8 cellular contexts compared by ENCODE assay signal in the genomic region with DNA sequence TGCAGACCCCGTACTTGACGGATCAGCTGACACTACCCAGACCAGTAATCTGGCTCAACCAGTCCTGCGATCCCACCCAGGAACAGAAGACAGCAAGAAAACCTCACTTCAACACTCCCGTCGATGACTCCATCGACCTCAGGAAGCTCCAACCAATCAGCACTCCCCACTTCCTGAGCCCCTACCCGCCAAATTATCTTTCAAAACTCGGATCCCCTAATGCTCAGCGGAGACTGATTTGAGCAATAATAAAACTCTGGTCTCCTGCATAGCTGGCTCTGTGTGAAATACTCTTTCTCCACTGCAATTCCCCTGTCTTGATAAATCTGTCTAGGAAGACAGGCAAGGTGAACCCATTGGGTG. TPM values are rescaled to one million over a fixed set of nuclear protein-coding genes. Genes with fewer than 3 reads are reported as not detected.
DNase-seq lines count a peak whose midpoint lies in the region; ATAC-seq, FAIRE-seq and TF ChIP-seq lines count a peak whose summit lies in the region.

No MANE protein-coding gene starts in this region.

- H3K4me1 ChIP-seq in Panc1 (ENCODE audit: control insufficient read depth, insufficient read depth, low read length) = peaks cover 25% of the 10 kb centered on the region
- H3K4me1 ChIP-seq in endodermal cell (ENCODE audit: control insufficient read depth, insufficient read depth, low read length) = peaks cover 4% of the 10 kb centered on the region

- in situ Hi-C loops in Panc1 (cut with HindIII; ENCODE audit: low pct_unique_long_range_greater_than_20kb, low sequenced_read_pairs) = no loop called here

- H3K27ac ChIP-seq in Panc1 (ENCODE audit: low read length) (peak overlapping the region; percentile 98), endodermal cell (ENCODE audit: low read depth, low read length) (peak overlapping the region; percentile 59)

- H3K4me3 Mint-ChIP-seq in endodermal cell = peak overlapping the region; percentile 88

- peaks cover 20% of the 10 kb centered on the region for H3K36me3 Mint-ChIP-seq in endodermal cell (ENCODE audit: low read depth)

- DNase-seq in Panc1 (ENCODE audit: low read depth, low spot score) (no peak), endodermal cell (no peak), retinal pigment epithelial cell (ENCODE audit: low read depth) (no peak), urothelium cell line (ENCODE audit: low spot score) (no peak), foreskin melanocyte (no peak), AG20443 (ENCODE audit: low spot score) (no peak)

- no peaks in the 10 kb centered on the region for H3K27me3 Mint-ChIP-seq in endodermal cell (ENCODE audit: insufficient read depth)

- FAIRE-seq in urothelium cell line (lab: Jason Lieb, UNC) = no peak

- no peaks in the 10 kb centered on the region for H3K27me3 ChIP-seq in Panc1 (ENCODE audit: control insufficient read depth, insufficient read depth, low read length)
- no peaks in the 10 kb centered on the region for H3K27me3 ChIP-seq in endodermal cell (ENCODE audit: control insufficient read depth, insufficient read depth, low read length, poor library complexity, severe bottlenecking)

- 81 to 88% methylated on average over 6 to 9 of the region's 9 CpGs for WGBS in endodermal cell (ENCODE audit: insufficient coverage in 1 of 2, insufficient read length in 1 of 2), 2 experiments

- H3K36me3 ChIP-seq in Panc1 (ENCODE audit: control insufficient read depth, insufficient read depth, low read length) (no peaks in the 10 kb centered on the region; the same call in 1 of the 2 replicates), endodermal cell (ENCODE audit: control insufficient read depth, insufficient read depth, low read length) (peaks cover 12% of the 10 kb centered on the region)

- H3K9me3 Mint-ChIP-seq in endodermal cell = no peaks in the 10 kb centered on the region

- intact Hi-C loops in Panc1 (cut with micrococcal nuclease; ENCODE audit: unreplicated experiment) = loop anchor here (2.0 kb wide), 1 partner anchor 43 kb away; no protein-coding TSS in a partner anchor

- POLR2A ChIA-PET in Panc1 (lab: Charles Lee) = no interaction called here

- no TSS peak for BruUV-seq in Panc1 (replicated peaks; lab: Mats Ljungman, UMichigan)

- peak overlapping the region; percentile 94 for H3K27ac Mint-ChIP-seq in endodermal cell

- H3K9me3 ChIP-seq in Panc1 (ENCODE audit: control insufficient read depth, insufficient read depth, low read depth, low read length) (no peaks in the 10 kb centered on the region), endodermal cell (ENCODE audit: control insufficient read depth, low read length) (no peaks in the 10 kb centered on the region)

- peak overlapping the region; percentile 81 for H3K9ac ChIP-seq in endodermal cell (ENCODE audit: extremely low read depth, low read length, poor library complexity, severe bottlenecking)

- H3K4me3 ChIP-seq in GM12875 (ENCODE audit: low read depth, low read length) (peak overlapping the region; percentile 88), Panc1 (ENCODE audit: low read depth in 2 of 2, low read length in 2 of 2) (peak overlapping the region; percentile 86 to 92), endodermal cell (ENCODE audit: low read length) (peak overlapping the region; percentile 91), retinal pigment epithelial cell (ENCODE audit: low read length) (peak overlapping the region; percentile 77)

- TF ChIP-seq CTCF in GM12875 (IDR thresholded peaks at IDR 0.05; ENCODE audit: borderline replicate concordance, insufficient read depth, low read depth, low read length) (no peak), Panc1 (IDR thresholded peaks at IDR 0.05) (no peak), endodermal cell (conservative IDR thresholded peaks at IDR 0.05) (no peak), retinal pigment epithelial cell (conservative IDR thresholded peaks at IDR 0.05; ENCODE audit: low read depth, low read length) (no peak)

- ATAC-seq in Panc1 = no peak
- ATAC-seq in GM18858 (IDR thresholded peaks at IDR 0.05; ENCODE audit: unreplicated experiment) = no peak

- peaks cover 17% of the 10 kb centered on the region for H3K4me1 Mint-ChIP-seq in endodermal cell

- CTCF ChIA-PET in Panc1 (lab: Charles Lee) = interaction anchor here (0.6 kb wide), 1 partner anchor 90 kb away, joined by 6 read pairs; no protein-coding TSS in a partner anchor

RNA-seq across cellular contexts. Expression of a gene that starts 1.2 kb away (rescaled TPM):
- 209 TPM for total RNA-seq in Panc1 (2021; ENCODE audit: unreplicated experiment)
- 226 TPM for polyA plus RNA-seq in Panc1 (2012; ENCODE audit: insufficient read length)
- total RNA-seq in endodermal cell = 100 to 1,000 TPM; 252 to 276 TPM
- polyA plus RNA-seq in endodermal cell (2013, experiment 1 of 2) = 273 TPM
- polyA plus RNA-seq in endodermal cell (2013, experiment 2 of 2) = 240 TPM

RNA-seq across cellular contexts. Expression of a gene that starts 18.7 kb away (rescaled TPM):
- total RNA-seq in Panc1 (2021; ENCODE audit: unreplicated experiment) (36.3 TPM), endodermal cell (1 to 10 TPM; 7.7 to 9.0 TPM)
- polyA plus RNA-seq in Panc1 (2012; ENCODE audit: insufficient read length) = 24.0 TPM
- 56.3 TPM for polyA plus RNA-seq in endodermal cell (2013, experiment 1 of 2)
- 66.8 TPM for polyA plus RNA-seq in endodermal cell (2013, experiment 2 of 2)

RNA-seq across cellular contexts. Expression of a gene that starts 40.3 kb away (rescaled TPM):
- total RNA-seq in Panc1 (2021; ENCODE audit: unreplicated experiment) (130 TPM), endodermal cell (100 to 1,000 TPM; 112 to 148 TPM)
- polyA plus RNA-seq in Panc1 (2012; ENCODE audit: insufficient read length) = 179 TPM
- 255 TPM for polyA plus RNA-seq in endodermal cell (2013, experiment 1 of 2)
- polyA plus RNA-seq in endodermal cell (2013, experiment 2 of 2) = 262 TPM

RNA-seq across cellular contexts. Expression of a gene that starts 47.5 kb away (rescaled TPM):
- total RNA-seq in Panc1 (2021; ENCODE audit: unreplicated experiment) = 2.5 TPM
- polyA plus RNA-seq in Panc1 (2012; ENCODE audit: insufficient read length) = 2.2 TPM
- total RNA-seq in endodermal cell = 1 to 10 TPM; 2.4 to 3.3 TPM
- polyA plus RNA-seq in endodermal cell (2013, experiment 1 of 2) = 3.2 TPM
- 2.7 TPM for polyA plus RNA-seq in endodermal cell (2013, experiment 2 of 2)
